Comparison of ENCODE assay signal across 21 cellular contexts in the genomic region with DNA sequence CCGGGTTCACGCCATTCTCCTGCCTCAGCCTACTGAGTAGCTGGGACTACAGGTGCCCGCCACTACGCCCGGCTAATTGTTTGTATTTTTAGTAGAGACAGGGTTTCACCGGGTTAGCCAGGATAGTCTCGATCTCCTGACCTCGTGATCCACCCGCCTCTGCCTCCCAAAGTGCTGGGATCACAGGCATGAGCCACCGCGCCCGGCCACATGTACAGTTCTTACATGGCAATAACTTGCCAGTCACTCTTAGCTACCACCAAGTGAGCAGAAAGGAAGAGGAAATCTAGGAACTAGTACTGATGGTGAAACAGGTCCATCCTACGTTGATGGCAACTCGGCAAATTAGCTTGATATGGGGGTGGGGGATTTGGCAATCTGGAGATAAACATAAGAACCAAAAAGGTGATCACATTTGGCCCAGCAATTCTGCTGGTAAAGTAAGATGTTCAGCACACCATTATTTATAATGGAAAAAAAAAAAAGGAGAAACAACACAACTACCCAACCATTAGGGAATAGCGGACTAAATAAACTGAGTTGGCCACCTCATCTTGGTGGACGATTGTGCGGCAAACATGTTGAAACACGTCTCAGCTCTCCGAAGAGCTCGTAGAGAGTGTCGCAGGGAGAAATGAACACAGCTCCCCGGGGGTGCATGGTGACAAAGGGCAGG. TPM values are rescaled to one million over a fixed set of nuclear protein-coding genes. Genes with fewer than 3 reads are reported as not detected.
A peak's percentile ranks its signal among the peaks of the same experiment; 100 is the strongest.
DNase-seq lines count a peak whose midpoint lies in the region; ATAC-seq and TF ChIP-seq lines count a peak whose summit lies in the region.
"Had no signal": no experiment of that assay in that cellular context is flagged by ENCODE, and none has a peak within 500 bp of the region (broad histone marks: within the 10 kb centered on the region; RNA-seq: fewer than 3 reads in every experiment).

No MANE protein-coding gene starts in this region.

- POLR2A ChIA-PET in T-cell (lab: Charles Lee) = interaction anchor here in 1 of 2 donors (0.7 kb wide), 1 partner anchor 65 kb away, joined by 3 read pairs; no protein-coding TSS in a partner anchor

- H3K27me3 ChIP-seq in right atrium auricular region = peaks cover 24 to 41% of the 10 kb centered on the region in 2 donors
- no peaks in the 10 kb centered on the region for H3K27me3 ChIP-seq in testis

- no peak overlapping the region for H3K4me3 ChIP-seq in right atrium auricular region
- no peak overlapping the region for H3K4me3 ChIP-seq in testis
- H3K4me3 ChIP-seq: thoracic aorta had no signal

- intact Hi-C loops in Right ventricle myocardium inferior (cut with DNase I) (no loop called here), testis (cut with DNase I; ENCODE audit: low total_unique reads) (no loop called here)

- H3K36me3 ChIP-seq in right atrium auricular region = no peaks in the 10 kb centered on the region
- no peaks in the 10 kb centered on the region for H3K36me3 ChIP-seq in testis (ENCODE audit: low read depth, missing control alignments)
- H3K36me3 ChIP-seq: thoracic aorta had no signal

- H3K9me3 ChIP-seq in right atrium auricular region = no peaks in the 10 kb centered on the region
- H3K9me3 ChIP-seq in testis = no peaks in the 10 kb centered on the region
- H3K9me3 ChIP-seq: thoracic aorta had no signal

- no peak for TF ChIP-seq CTCF in right atrium auricular region (IDR thresholded peaks at IDR 0.05)
- TF ChIP-seq CTCF in endothelial cell (IDR thresholded peaks at IDR 0.05; ENCODE audit: unreplicated experiment) = no peak
- TF ChIP-seq CTCF in testis (IDR thresholded peaks at IDR 0.05) = no peak

- no peaks in the 10 kb centered on the region for H3K36me3 Mint-ChIP-seq in T-cell
- H3K36me3 Mint-ChIP-seq in endothelial cell (ENCODE audit: low read depth, unreplicated experiment) = peaks cover 5% of the 10 kb centered on the region

- CTCF ChIA-PET in T-cell (lab: Charles Lee) = interaction anchor here (0.7 kb wide), 2 partner anchors 33 to 63 kb away, joined by 3 to 6 read pairs; no protein-coding TSS in a partner anchor

- H3K9me3 Mint-ChIP-seq in T-cell (no peaks in the 10 kb centered on the region), endothelial cell (ENCODE audit: unreplicated experiment) (peaks cover 4% of the 10 kb centered on the region)
- H3K9me3 Mint-ChIP-seq: HFFc6 had no signal

- H3K27ac Mint-ChIP-seq in T-cell (peak overlapping the region; percentile 1 to 48), endothelial cell (ENCODE audit: unreplicated experiment) (peak overlapping the region; percentile 24)
- H3K27ac Mint-ChIP-seq: HFFc6, progenitor cell of endocrine pancreas had no signal

- ATAC-seq in Right ventricle myocardium inferior (no peak), T-cell (replicated peaks in 1 of 4) (no peak), GM19467 (IDR thresholded peaks at IDR 0.05; ENCODE audit: unreplicated experiment) (no peak), SK-N-SH treated with all-trans-retinoic acid at 6 μM for 48 hours (no peak)

- WGBS in testis, 2 donors = 90 to 92% methylated on average over 22 of the region's 22 CpGs

- H3K4me3 Mint-ChIP-seq in T-cell (peak overlapping the region in 2 of 3 donors; percentile 84 to 91), endothelial cell (ENCODE audit: unreplicated experiment) (peak overlapping the region; percentile 84)
- H3K4me3 Mint-ChIP-seq: HFFc6 had no signal

- H3K27me3 Mint-ChIP-seq in T-cell (peaks cover 0 to 16% of the 10 kb centered on the region in 2 donors), endothelial cell (ENCODE audit: unreplicated experiment) (peaks cover 30% of the 10 kb centered on the region)

- H3K27ac ChIP-seq in right atrium auricular region (no peak overlapping the region), testis (no peak overlapping the region)
- H3K27ac ChIP-seq: HL-60, thoracic aorta had no signal

- DNase-seq in Right ventricle myocardium inferior (ENCODE audit: missing footprints) = peak; percentile 20
- no peak for DNase-seq in right atrium auricular region (ENCODE audit: low spot score)
- peak in 1 of 34 experiments; percentile 10 for DNase-seq in T-cell
- no peak for DNase-seq in endothelial cell (ENCODE audit: low spot score)
- DNase-seq in testis = peak; percentile 12
- DNase-seq: amniotic stem cell, DND-41, erythroblast, glutamatergic neuron, HFFc6, NCI-H1436 treated with DMSO at 0.1 percent for 48 hours, NCI-H446, RPMI8226 had no signal

- no peak for TF ChIP-seq POLR2A in testis (IDR thresholded peaks at IDR 0.05)

- H3K4me1 Mint-ChIP-seq in T-cell (peaks cover 47 to 66% (median 58%) of the 10 kb centered on the region in 3 donors), endothelial cell (ENCODE audit: unreplicated experiment) (no peaks in the 10 kb centered on the region)

- H3K4me1 ChIP-seq in right atrium auricular region = peaks cover 0 to 28% of the 10 kb centered on the region in 2 donors
- peaks cover 15% of the 10 kb centered on the region for H3K4me1 ChIP-seq in testis

TF ChIP-seq in SK-N-SH treated with all-trans-retinoic acid at 6 μM for 48 hours, 23 proteins besides CTCF, POLR2A, EP300 and RAD21:
- no peak for TF ChIP-seq ZFP3 (CRISPR knock-in tag; IDR thresholded peaks at IDR 0.05)
- no peak for TF ChIP-seq RARB (CRISPR knock-in tag; IDR thresholded peaks at IDR 0.05)
- TF ChIP-seq GLIS3 (CRISPR knock-in tag; IDR thresholded peaks at IDR 0.05) = no peak
- no peak for TF ChIP-seq ARNTL (CRISPR knock-in tag; IDR thresholded peaks at IDR 0.05; ENCODE audit: borderline replicate concordance, low read depth)
- no peak for TF ChIP-seq TCF4 (CRISPR knock-in tag; IDR thresholded peaks at IDR 0.05; ENCODE audit: borderline replicate concordance)
- TF ChIP-seq ZNF70 (CRISPR knock-in tag; IDR thresholded peaks at IDR 0.05) = no peak
- TF ChIP-seq ZNF565 (CRISPR knock-in tag; conservative IDR thresholded peaks at IDR 0.05; ENCODE audit: low read depth) = no peak
- TF ChIP-seq, protein P1, sequence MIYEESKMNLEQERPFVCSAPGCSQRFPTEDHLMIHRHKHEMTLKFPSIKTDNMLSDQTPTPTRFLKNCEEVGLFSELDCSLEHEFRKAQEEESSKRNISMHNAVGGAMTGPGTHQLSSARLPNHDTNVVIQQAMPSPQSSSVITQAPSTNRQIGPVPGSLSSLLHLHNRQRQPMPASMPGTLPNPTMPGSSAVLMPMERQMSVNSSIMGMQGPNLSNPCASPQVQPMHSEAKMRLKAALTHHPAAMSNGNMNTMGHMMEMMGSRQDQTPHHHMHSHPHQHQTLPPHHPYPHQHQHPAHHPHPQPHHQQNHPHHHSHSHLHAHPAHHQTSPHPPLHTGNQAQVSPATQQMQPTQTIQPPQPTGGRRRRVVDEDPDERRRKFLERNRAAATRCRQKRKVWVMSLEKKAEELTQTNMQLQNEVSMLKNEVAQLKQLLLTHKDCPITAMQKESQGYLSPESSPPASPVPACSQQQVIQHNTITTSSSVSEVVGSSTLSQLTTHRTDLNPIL (CRISPR knock-in tag; IDR thresholded peaks at IDR 0.05; ENCODE audit: low read depth) = no peak

RNA-seq across cellular contexts. Expression of gene NLRP6, which starts 5.3 kb away (rescaled TPM):
- total RNA-seq in Right ventricle myocardium inferior (0.14 TPM), right atrium auricular region (under 1 TPM; 0.19 to 0.20 TPM), T-cell (10 to 100 TPM in 3 of 5 donors, 1 to 10 TPM in 2; 6.7 to 27.7 (median 20.9) TPM), endothelial cell (ENCODE audit: unreplicated experiment) (not detected), testis (1 to 10 TPM in 1 of 2 donors, under 1 TPM in 1; 0.31 to 2.4 TPM)
- 0.26 TPM for polyA plus RNA-seq in testis (ENCODE audit: insufficient read depth, low read depth, low replicate concordance)
- total RNA-seq: HFFc6, progenitor cell of endocrine pancreas had no signal
- polyA plus RNA-seq: BJ, keratinocyte had no signal

RNA-seq across cellular contexts. Expression of gene PGGHG, which starts 5.4 kb away (rescaled TPM):
- total RNA-seq in Right ventricle myocardium inferior = 10.0 TPM
- total RNA-seq in right atrium auricular region = 1 to 10 TPM; 4.9 to 9.4 TPM
- 100 to 1,000 TPM; 252 to 818 (median 459) TPM for total RNA-seq in T-cell
- total RNA-seq in endothelial cell (ENCODE audit: unreplicated experiment) = 69.7 TPM
- total RNA-seq in testis = 10 to 100 TPM; 26.5 to 32.5 TPM
- polyA plus RNA-seq in testis (ENCODE audit: insufficient read depth, low read depth, low replicate concordance) = 8.2 TPM

RNA-seq across cellular contexts. Expression of gene IFITM5, which starts 15.8 kb away (rescaled TPM):
- total RNA-seq in Right ventricle myocardium inferior = not detected
- total RNA-seq in right atrium auricular region = not detected
- not detected for total RNA-seq in T-cell
- not detected for total RNA-seq in endothelial cell (ENCODE audit: unreplicated experiment)
- not detected for total RNA-seq in testis
- not detected for polyA plus RNA-seq in testis (ENCODE audit: insufficient read depth, low read depth, low replicate concordance)
- total RNA-seq: HFFc6; progenitor cell of endocrine pancreas; T-helper 1 cell treated with Interleukin-12 subunit alpha and Interleukin-12 subunit beta and Interleukin-4 antibody, amounts not matched to agents 30 ng/mL and 1 ng/mL, for 36 hours; thoracic aorta had no signal
- polyA plus RNA-seq: BJ, keratinocyte had no signal

RNA-seq across cellular contexts. Expression of gene IFITM2, which starts 24.1 kb away (rescaled TPM):
- 253 TPM for total RNA-seq in Right ventricle myocardium inferior
- 100 to 1,000 TPM; 120 to 296 TPM for total RNA-seq in right atrium auricular region
- 100 to 1,000 TPM; 276 to 654 (median 359) TPM for total RNA-seq in T-cell
- total RNA-seq in endothelial cell (ENCODE audit: unreplicated experiment) = 205 TPM
- total RNA-seq in testis = 100 to 1,000 TPM; 119 to 169 TPM
- polyA plus RNA-seq in testis (ENCODE audit: insufficient read depth, low read depth, low replicate concordance) = 283 TPM

RNA-seq across cellular contexts. Expression of gene IFITM1, which starts 30.3 kb away (rescaled TPM):
- 125 TPM for total RNA-seq in Right ventricle myocardium inferior
- 100 to 1,000 TPM in 1 of 2 donors, 10 to 100 TPM in 1; 82.3 to 241 TPM for total RNA-seq in right atrium auricular region
- total RNA-seq in T-cell = 100 to 1,000 TPM; 201 to 427 (median 243) TPM
- 23.4 TPM for total RNA-seq in endothelial cell (ENCODE audit: unreplicated experiment)
- total RNA-seq in testis = 10 to 100 TPM; 63.1 to 93.3 TPM
- 146 TPM for polyA plus RNA-seq in testis (ENCODE audit: insufficient read depth, low read depth, low replicate concordance)

Comparison
In these comparisons a context has a peak if more than half of its experiments do, and no peak if none do; other contexts are left out.
1. DNase-seq: peak in Right ventricle myocardium inferior (single experiment) and testis (single experiment); none in right atrium auricular region (single experiment) and endothelial cell (single experiment).